ENCODE assay signal across 1 cellular context in the genomic region with DNA sequence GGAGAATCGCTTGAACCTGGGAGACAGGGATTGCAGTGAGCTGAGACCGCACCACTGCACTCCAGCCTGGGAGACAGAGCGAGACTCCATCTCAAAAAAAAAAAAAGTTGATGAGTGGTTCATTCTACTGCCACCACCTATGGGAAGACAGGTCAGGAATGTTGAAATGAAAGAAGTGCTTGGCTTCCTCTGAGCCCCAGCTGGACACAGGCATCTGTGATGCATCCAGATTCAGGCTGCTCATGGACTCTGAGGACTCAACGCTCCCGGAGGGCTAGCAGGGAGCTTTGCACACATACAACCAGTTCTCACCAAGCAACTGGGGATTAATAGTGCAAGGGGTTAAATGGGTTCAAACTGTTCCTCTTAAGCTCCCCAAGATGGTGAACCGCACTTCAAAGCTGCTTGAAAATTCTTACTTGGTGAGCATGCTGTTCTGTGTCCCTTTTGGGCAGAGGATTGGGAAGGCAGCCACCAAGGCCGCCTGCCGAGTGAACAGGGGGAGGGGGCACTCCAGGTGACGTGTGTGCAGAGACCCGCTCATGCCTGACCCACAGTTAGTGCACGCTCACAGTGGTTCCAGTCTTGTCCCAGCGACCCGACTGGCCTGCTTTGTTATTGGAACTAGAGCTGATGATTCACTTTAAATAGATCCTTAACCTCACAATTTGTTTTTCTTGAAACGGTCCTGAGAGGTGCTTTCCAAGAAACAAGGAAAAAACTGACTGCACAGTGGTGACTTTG.
TF ChIP-seq lines count a peak whose summit lies in the region.

No MANE protein-coding gene starts in this region.

TF ChIP-seq in GM12878, 131 proteins besides CTCF, POLR2A, EP300 and RAD21:
- TF ChIP-seq PAX5 (IDR thresholded peaks at IDR 0.05; ENCODE audit: borderline replicate concordance, low read depth, low read length) = peak; percentile 68; the same call in 1 of the 2 replicates
